ENCODE assay signal across 16 cellular contexts in the genomic region with DNA sequence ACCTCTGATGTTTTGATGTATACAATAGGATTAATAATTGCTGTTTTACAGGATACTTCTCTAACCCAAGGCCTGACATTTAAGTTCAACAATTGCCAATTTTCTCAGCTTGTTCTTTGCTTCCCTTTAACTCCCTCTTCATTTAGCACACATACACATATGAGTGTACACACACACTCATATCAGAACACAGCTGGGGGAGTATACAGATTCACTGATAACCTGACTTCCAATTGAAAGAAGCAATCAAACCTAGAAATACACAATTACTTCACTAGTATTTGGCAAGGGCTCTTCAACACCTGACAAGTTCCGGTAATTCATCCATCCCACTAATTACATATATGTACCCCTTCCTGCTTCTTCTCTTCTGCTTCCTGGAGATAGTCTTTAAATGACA. TPM values are rescaled to one million over a fixed set of nuclear protein-coding genes. Genes with fewer than 3 reads are reported as not detected.
DNase-seq lines count a peak whose midpoint lies in the region; ATAC-seq, FAIRE-seq and TF ChIP-seq lines count a peak whose summit lies in the region.
"Had no signal": no experiment of that assay in that cellular context is flagged by ENCODE, and none has a peak within 500 bp of the region (broad histone marks: within the 10 kb centered on the region; RNA-seq: fewer than 3 reads in every experiment).

No MANE protein-coding gene starts in this region.

- 33 to 39% methylated on average over 1 of the region's 1 CpG for WGBS in tibial nerve, 2 donors
- 0 to 39% (median 3%) methylated on average over 1 of the region's 1 CpG for WGBS in small intestine, 3 donors
- WGBS in smooth muscle cell (ENCODE audit: low lambda C conversion rate) = 97% methylated on average over 1 of the region's 1 CpG

- H3K9me3 ChIP-seq in tibial nerve = no peaks in the 10 kb centered on the region
- H3K9me3 ChIP-seq in small intestine (ENCODE audit: control insufficient read depth, low read depth) = no peaks in the 10 kb centered on the region
- no peaks in the 10 kb centered on the region for H3K9me3 ChIP-seq in smooth muscle cell (replicated peaks; ENCODE audit: low read depth)
- H3K9me3 ChIP-seq: MG63 had no signal

- no peak overlapping the region for H3K4me3 ChIP-seq in tibial nerve
- no peak overlapping the region for H3K4me3 ChIP-seq in small intestine (ENCODE audit: low read depth in 1 of 2, low read length in 2 of 2)
- H3K4me3 ChIP-seq in smooth muscle cell = no peak overlapping the region
- H3K4me3 ChIP-seq: MG63 had no signal

- H3K27me3 ChIP-seq in tibial nerve = no peaks in the 10 kb centered on the region
- no peaks in the 10 kb centered on the region for H3K27me3 ChIP-seq in small intestine (ENCODE audit: control insufficient read depth in 2 of 2, insufficient read depth in 2 of 2, low read length in 2 of 2)
- no peaks in the 10 kb centered on the region for H3K27me3 ChIP-seq in smooth muscle cell (ENCODE audit: low read depth)
- H3K27me3 ChIP-seq: MG63 had no signal

- no peak overlapping the region for H2AFZ ChIP-seq in smooth muscle cell (ENCODE audit: low read depth)

- H3K4me1 ChIP-seq in tibial nerve (peaks cover 0 to 57% (median 28%) of the 10 kb centered on the region in 4 donors), small intestine (ENCODE audit: control insufficient read depth in 2 of 2, insufficient read depth in 1 of 2, low read depth in 1 of 2, low read length in 1 of 2) (peaks cover 0 to 6% of the 10 kb centered on the region in 2 donors), smooth muscle cell (ENCODE audit: low read depth) (peaks cover 13% of the 10 kb centered on the region)

- peaks cover 27% of the 10 kb centered on the region for H4K20me1 ChIP-seq in smooth muscle cell (ENCODE audit: low read depth)

- H3K36me3 Mint-ChIP-seq in stimulated activated naive CD8-positive, alpha-beta T cell treated with anti-CD3 and anti-CD28 coated beads, Interleukin-15, Interleukin-2, amounts not matched to agents 100 ng/mL and 50 ng/mL, for 24 hours (ENCODE audit: low read depth) = no peaks in the 10 kb centered on the region
- no peaks in the 10 kb centered on the region for H3K36me3 Mint-ChIP-seq in T-helper 2 cell treated with Interferon-gamma antibody and Interleukin-4, amounts not matched to agents 5 μg/mL and 100 μg/mL, for 36 hours (ENCODE audit: low read depth)

- ATAC-seq in stimulated activated naive CD8-positive, alpha-beta T cell treated with anti-CD3 and anti-CD28 coated beads, Interleukin-15, Interleukin-2, amounts not matched to agents 100 U/mL and 50 U/mL, for 24 hours = no peak
- ATAC-seq in HG03342 (IDR thresholded peaks at IDR 0.05; ENCODE audit: unreplicated experiment) = peak; percentile 19

- TF ChIP-seq CTCF in tibial nerve (IDR thresholded peaks at IDR 0.05) = no peak
- no peak for TF ChIP-seq CTCF in smooth muscle cell (IDR thresholded peaks at IDR 0.05; ENCODE audit: borderline replicate concordance, insufficient read depth, poor library complexity, severe bottlenecking)

- FAIRE-seq in small intestine (lab: Jason Lieb, UNC) = no peak
- FAIRE-seq: G401.6, H54 had no signal

- peak overlapping the region; percentile 27 for H3K4me3 Mint-ChIP-seq in stimulated activated naive CD8-positive, alpha-beta T cell treated with anti-CD3 and anti-CD28 coated beads, Interleukin-15, Interleukin-2, amounts not matched to agents 100 ng/mL and 50 ng/mL, for 24 hours
- H3K4me3 Mint-ChIP-seq in T-helper 2 cell treated with Interferon-gamma antibody and Interleukin-4, amounts not matched to agents 5 μg/mL and 100 μg/mL, for 36 hours = peak overlapping the region; percentile 39
- H3K4me3 Mint-ChIP-seq: activated naive CD4-positive, alpha-beta T cell treated with anti-CD3 and anti-CD28 coated beads for 36 hours had no signal

- peaks cover 29% of the 10 kb centered on the region for H3K27me3 Mint-ChIP-seq in stimulated activated naive CD8-positive, alpha-beta T cell treated with anti-CD3 and anti-CD28 coated beads, Interleukin-15, Interleukin-2, amounts not matched to agents 100 ng/mL and 50 ng/mL, for 24 hours
- peaks cover 49% of the 10 kb centered on the region for H3K27me3 Mint-ChIP-seq in T-helper 2 cell treated with Interferon-gamma antibody and Interleukin-4, amounts not matched to agents 5 μg/mL and 100 μg/mL, for 36 hours (ENCODE audit: low read depth)

- H3K4me2 ChIP-seq in smooth muscle cell = no peak overlapping the region

- peaks cover 64% of the 10 kb centered on the region for H3K4me1 Mint-ChIP-seq in stimulated activated naive CD8-positive, alpha-beta T cell treated with anti-CD3 and anti-CD28 coated beads, Interleukin-15, Interleukin-2, amounts not matched to agents 100 ng/mL and 50 ng/mL, for 24 hours (ENCODE audit: low read depth)
- peaks cover 31% of the 10 kb centered on the region for H3K4me1 Mint-ChIP-seq in T-helper 2 cell treated with Interferon-gamma antibody and Interleukin-4, amounts not matched to agents 5 μg/mL and 100 μg/mL, for 36 hours (ENCODE audit: low read depth)

- TF ChIP-seq EP300 in tibial nerve (IDR thresholded peaks at IDR 0.05) = no peak

- H3K79me2 ChIP-seq in smooth muscle cell (ENCODE audit: low read depth) = peaks cover 76% of the 10 kb centered on the region

- H3K36me3 ChIP-seq in tibial nerve (no peaks in the 10 kb centered on the region), small intestine (ENCODE audit: control insufficient read depth in 2 of 2, insufficient read depth in 2 of 2, low read length in 2 of 2) (no peaks in the 10 kb centered on the region), smooth muscle cell (ENCODE audit: low read depth) (no peaks in the 10 kb centered on the region)
- H3K36me3 ChIP-seq: MG63 had no signal

- H3F3A ChIP-seq in smooth muscle cell (ENCODE audit: low read depth) = peaks cover 11% of the 10 kb centered on the region

- no peak for DNase-seq in stimulated activated naive CD8-positive, alpha-beta T cell treated with anti-CD3 and anti-CD28 coated beads, Interleukin-15, Interleukin-2, amounts not matched to agents 100 U/mL and 50 U/mL, for 24 hours
- peak; percentile 59 for DNase-seq in T-helper 2 cell treated with Interferon-gamma antibody and Interleukin-4, amounts not matched to agents 5 μg/mL and 100 μg/mL, for 36 hours (ENCODE audit: low spot score)
- DNase-seq in tibial nerve (ENCODE audit: low spot score in 2 of 2) (no peak), small intestine (no peak), smooth muscle cell (lab: John Stamatoyannopoulos, UW; ENCODE audit: unreplicated experiment) (no peak)
- no peak for DNase-seq in stimulated activated naive CD4-positive, alpha-beta T cell treated with Interleukin-2 at 50 U/mL for 16 hours (lab: John Stamatoyannopoulos, UW)
- DNase-seq: activated CD4-positive, CD25-positive, alpha-beta regulatory T cell; mesendoderm; MG63; NCI-H446; SHP77 treated with DMSO at 0.1 percent for 48 hours had no signal

- no peaks in the 10 kb centered on the region for H3K9me3 Mint-ChIP-seq in stimulated activated naive CD8-positive, alpha-beta T cell treated with anti-CD3 and anti-CD28 coated beads, Interleukin-15, Interleukin-2, amounts not matched to agents 100 ng/mL and 50 ng/mL, for 24 hours
- H3K9me3 Mint-ChIP-seq in T-helper 2 cell treated with Interferon-gamma antibody and Interleukin-4, amounts not matched to agents 5 μg/mL and 100 μg/mL, for 36 hours = no peaks in the 10 kb centered on the region
- H3K9me3 Mint-ChIP-seq: activated naive CD4-positive, alpha-beta T cell treated with anti-CD3 and anti-CD28 coated beads for 36 hours had no signal

- no peak for TF ChIP-seq POLR2A in tibial nerve (IDR thresholded peaks at IDR 0.05)

- no peak overlapping the region for H3K9ac ChIP-seq in smooth muscle cell (ENCODE audit: low read depth)

- peak overlapping the region; percentile 77 for H3K27ac Mint-ChIP-seq in stimulated activated naive CD8-positive, alpha-beta T cell treated with anti-CD3 and anti-CD28 coated beads, Interleukin-15, Interleukin-2, amounts not matched to agents 100 ng/mL and 50 ng/mL, for 24 hours
- no peak overlapping the region for H3K27ac Mint-ChIP-seq in T-helper 2 cell treated with Interferon-gamma antibody and Interleukin-4, amounts not matched to agents 5 μg/mL and 100 μg/mL, for 36 hours
- H3K27ac Mint-ChIP-seq: activated naive CD4-positive, alpha-beta T cell treated with anti-CD3 and anti-CD28 coated beads for 36 hours had no signal

- H3K27ac ChIP-seq in tibial nerve (peak overlapping the region in 3 of 4 donors; percentile 19 to 51 (median 48)), small intestine (ENCODE audit: low read depth in 1 of 2, low read length in 1 of 2) (no peak overlapping the region), smooth muscle cell (ENCODE audit: low read depth) (no peak overlapping the region)

RNA-seq across cellular contexts. Expression of gene UST, which starts 11.1 kb away (rescaled TPM):
- total RNA-seq in tibial nerve = 10 to 100 TPM; 13.5 to 47.1 (median 33.0) TPM
- 1 to 10 TPM in 1 of 3 donors, under 1 TPM in 1, not detected in 1; 0.81 to 4.0 TPM for polyA plus RNA-seq in small intestine
- total RNA-seq in smooth muscle cell = 19.5 and 23.3 TPM in 2 replicates
- 15.3 and 16.1 TPM in 2 replicates for polyA plus RNA-seq in smooth muscle cell

Comparison
In these comparisons a context has a peak if more than half of its experiments do, and no peak if none do; other contexts are left out.
1. H3K27ac ChIP-seq: peak in tibial nerve (3 of 4); none in small intestine (0 of 2) and smooth muscle cell (single experiment).